In genomic region chr4:40377462-40378385, GRCh38 we compare ENCODE assay signal across 16 cellular contexts. TPM values are rescaled to one million over a fixed set of nuclear protein-coding genes. Genes with fewer than 3 reads are reported as not detected.
A peak's percentile ranks its signal among the peaks of the same experiment; 100 is the strongest.
DNase-seq lines count a peak whose midpoint lies in the region; ATAC-seq and TF ChIP-seq lines count a peak whose summit lies in the region.
"Had no signal": no experiment of that assay in that cellular context is flagged by ENCODE, and none has a peak within 500 bp of the region (broad histone marks: within the 10 kb centered on the region; RNA-seq: fewer than 3 reads in every experiment).

No MANE protein-coding gene starts in this region.

- no peak overlapping the region for H3K23ac ChIP-seq in mesenchymal stem cell (ENCODE audit: low read length in 2 of 2)

- no peaks in the 10 kb centered on the region for H3K9me3 ChIP-seq in colonic mucosa
- no peaks in the 10 kb centered on the region for H3K9me3 ChIP-seq in mesenchymal stem cell (ENCODE audit: control insufficient read depth, low read length)
- H3K9me3 ChIP-seq: BLaER1 treated with 17β-estradiol and CSF1 and Interleukin-3, amounts not matched to agents 10 nM and 100 nM; prostate gland; SJSA1 had no signal

- H2BK120ac ChIP-seq in mesenchymal stem cell (ENCODE audit: low read depth, low read length): no peak overlapping the region

- intact Hi-C loops in colonic mucosa (cut with DNase I): no loop called here

- no peak for TF ChIP-seq CTCF in colonic mucosa (IDR thresholded peaks at IDR 0.05)
- TF ChIP-seq CTCF in omental fat pad (IDR thresholded peaks at IDR 0.05): no peak

- H3K79me1 ChIP-seq in mesenchymal stem cell (replicated peaks; ENCODE audit: low read length, poor library complexity, severe bottlenecking): no peaks in the 10 kb centered on the region

- no peak overlapping the region for H3K4me2 ChIP-seq in mesenchymal stem cell (ENCODE audit: low read length, poor library complexity, severe bottlenecking)
- H3K4me2 ChIP-seq: BLaER1 treated with 17β-estradiol and CSF1 and Interleukin-3, amounts not matched to agents 10 nM and 100 nM had no signal

- peak overlapping the region; percentile 80 for H3K27ac ChIP-seq in colonic mucosa
- H3K27ac ChIP-seq in mesenchymal stem cell (ENCODE audit: low read length, poor library complexity, severe bottlenecking): no peak overlapping the region
- H3K27ac ChIP-seq: BLaER1 treated with 17β-estradiol and CSF1 and Interleukin-3, amounts not matched to agents 10 nM and 100 nM; prostate gland; SJSA1; WERI-Rb-1 had no signal

- H2BK15ac ChIP-seq in mesenchymal stem cell (ENCODE audit: low read depth, poor library complexity, severe bottlenecking): no peak overlapping the region

- peak overlapping the region in 1 of 2 donors; percentile 32 for H3K9ac ChIP-seq in colonic mucosa (ENCODE audit: low read depth in 2 of 2, low read length in 2 of 2)
- H3K9ac ChIP-seq in mesenchymal stem cell (ENCODE audit: low read length): no peak overlapping the region
- H3K9ac ChIP-seq: BLaER1 treated with 17β-estradiol and CSF1 and Interleukin-3, amounts not matched to agents 10 nM and 100 nM had no signal

- DNase-seq in GM04503 (ENCODE audit: low read depth) (peak; percentile 25), LHCN-M2 (ENCODE audit: low read depth) (peak; percentile 12), colonic mucosa (peak; percentile 60), mesenchymal stem cell (peak; percentile 83), NCI-H1105 (lab: John Stamatoyannopoulos, UW) (no peak), COLO829 (ENCODE audit: low spot score) (no peak), omental fat pad (ENCODE audit: low spot score) (no peak)
- DNase-seq: activated naive CD4-positive, alpha-beta T cell treated with anti-CD3 and anti-CD28 coated beads, Interleukin-2, amount 50 U/mL, for 16 hours; foreskin fibroblast; immature natural killer cell; Kasumi-1; NCI-H2107; WERI-Rb-1 had no signal

- 91% methylated on average over 8 of the region's 9 CpGs for WGBS in mesenchymal stem cell

- H2BK5ac ChIP-seq in mesenchymal stem cell (ENCODE audit: low read depth, low read length, poor library complexity, severe bottlenecking): no peak overlapping the region

- H4K91ac ChIP-seq in mesenchymal stem cell (ENCODE audit: low read length): no peak overlapping the region

- no peak overlapping the region for H2AFZ ChIP-seq in mesenchymal stem cell (ENCODE audit: low read depth, low read length)

- H2BK12ac ChIP-seq in mesenchymal stem cell (ENCODE audit: low read length in 2 of 2): no peak overlapping the region

- no peak overlapping the region for H3K4me3 ChIP-seq in colonic mucosa
- no peak overlapping the region for H3K4me3 ChIP-seq in mesenchymal stem cell (ENCODE audit: insufficient read depth in 1 of 2, low read depth in 1 of 2, low read length in 2 of 2)
- H3K4me3 ChIP-seq: BLaER1 treated with 17β-estradiol and CSF1 and Interleukin-3, amounts not matched to agents 10 nM and 100 nM; prostate gland; SJSA1 had no signal

- no peak for ATAC-seq in omental fat pad (ENCODE audit: low FRiP score)

- H3K14ac ChIP-seq in mesenchymal stem cell (ENCODE audit: low read length in 2 of 2): no peak overlapping the region

- H3K18ac ChIP-seq in mesenchymal stem cell (ENCODE audit: low read depth in 1 of 2, low read length in 2 of 2): no peak overlapping the region

- no peaks in the 10 kb centered on the region for H3K27me3 ChIP-seq in colonic mucosa
- no peaks in the 10 kb centered on the region for H3K27me3 ChIP-seq in mesenchymal stem cell (ENCODE audit: control insufficient read depth in 1 of 2, insufficient read depth in 1 of 2, low read length in 2 of 2)
- H3K27me3 ChIP-seq: BLaER1 treated with 17β-estradiol and CSF1 and Interleukin-3, amounts not matched to agents 10 nM and 100 nM; SJSA1 had no signal

- no peak overlapping the region for H4K8ac ChIP-seq in mesenchymal stem cell (ENCODE audit: low read length)

- no peak overlapping the region for H3K4ac ChIP-seq in mesenchymal stem cell (ENCODE audit: low read depth in 1 of 2, low read length in 2 of 2)

- no peak overlapping the region for H2AK5ac ChIP-seq in mesenchymal stem cell (ENCODE audit: low read length, severe bottlenecking)

- H3K36me3 ChIP-seq in colonic mucosa (no peaks in the 10 kb centered on the region), mesenchymal stem cell (ENCODE audit: control insufficient read depth in 1 of 2, insufficient read depth in 2 of 2, low read depth in 1 of 2, low read length in 2 of 2) (no peaks in the 10 kb centered on the region)
- H3K36me3 ChIP-seq: BLaER1 treated with 17β-estradiol and CSF1 and Interleukin-3, amounts not matched to agents 10 nM and 100 nM; prostate gland; SJSA1; WERI-Rb-1 had no signal

- H3K4me1 ChIP-seq in colonic mucosa: no peaks in the 10 kb centered on the region
- no peaks in the 10 kb centered on the region for H3K4me1 ChIP-seq in mesenchymal stem cell (ENCODE audit: control insufficient read depth, insufficient read depth, low read depth, low read length)
- H3K4me1 ChIP-seq: BLaER1 treated with 17β-estradiol and CSF1 and Interleukin-3, amounts not matched to agents 10 nM and 100 nM; prostate gland; SJSA1 had no signal

RNA-seq across cellular contexts. Expression of gene CHRNA9, which starts 42.6 kb away (rescaled TPM):
- total RNA-seq in LHCN-M2 (2014; rRNA removed): 0.29 and 0.51 TPM in 2 replicates
- polyA plus RNA-seq in LHCN-M2 (2012): 0.11 TPM
- total RNA-seq in colonic mucosa: not detected
- polyA plus RNA-seq in mesenchymal stem cell (2013, experiment 1 of 2): 0.14 TPM
- polyA plus RNA-seq in mesenchymal stem cell (2013, experiment 2 of 2): 0.18 TPM
- not detected for total RNA-seq in omental fat pad
- total RNA-seq: prostate gland, SJSA1 had no signal
- polyA plus RNA-seq: immature natural killer cell had no signal

Comparison
In these comparisons a context has a peak if more than half of its experiments do, and no peak if none do; other contexts are left out.
1. DNase-seq: peak in GM04503 (single experiment), LHCN-M2 (single experiment), colonic mucosa (single experiment) and mesenchymal stem cell (single experiment); none in NCI-H1105 (single experiment), COLO829 (single experiment) and omental fat pad (single experiment).